11 cellular contexts compared by ENCODE assay signal in genomic region chr17:27499451-27500265, GRCh38.
"Had no signal": no experiment of that assay in that cellular context is flagged by ENCODE, and none has a peak within 500 bp of the region (broad histone marks: within the 10 kb centered on the region; RNA-seq: fewer than 3 reads in every experiment).

No MANE protein-coding gene starts in this region.

- H3K27ac ChIP-seq: brain microvascular endothelial cell had no signal

- H3K4me3 Mint-ChIP-seq: natural killer cell treated with Interleukin-12 subunit alpha and Interleukin-12 subunit beta and Interleukin-15 and Interleukin-18, amount 100 ng/mL, for 72 hours; T-helper 1 cell treated with Interleukin-12 subunit alpha and Interleukin-12 subunit beta and Interleukin-4 antibody, amounts not matched to agents 30 μg/mL and 1 μg/mL, for 36 hours had no signal

- DNase-seq: activated CD4-positive, alpha-beta T cell treated with anti-CD3 and anti-CD28 coated beads, Interleukin-2, amount 50 U/mL, for 1 hour; activated CD4-positive, CD25-positive, alpha-beta regulatory T cell; activated T-cell treated with anti-CD3 and anti-CD28 coated beads, Interleukin-2, amount 50 U/mL, for 1 hour; amniotic stem cell; brain microvascular endothelial cell; effector CD8-positive, alpha-beta T cell; left cardiac atrium; SHP77 had no signal

- H3K9me3 Mint-ChIP-seq: natural killer cell treated with Interleukin-12 subunit alpha and Interleukin-12 subunit beta and Interleukin-15 and Interleukin-18, amount 100 ng/mL, for 72 hours had no signal

- ATAC-seq: activated naive CD4-positive, alpha-beta T cell treated with anti-CD3 and anti-CD28 coated beads, Interleukin-2, amount 50 U/mL, for 72 hours; left cardiac atrium; natural killer cell treated with Interleukin-12 subunit alpha and Interleukin-12 subunit beta and Interleukin-15 and Interleukin-18, amount 100 ng/mL, for 72 hours had no signal

- H3K27me3 Mint-ChIP-seq: natural killer cell treated with Interleukin-12 subunit alpha and Interleukin-12 subunit beta and Interleukin-15 and Interleukin-18, amount 100 ng/mL, for 72 hours had no signal

- H3K27me3 ChIP-seq: brain microvascular endothelial cell had no signal

- H3K27ac Mint-ChIP-seq: T-helper 1 cell treated with Interleukin-12 subunit alpha and Interleukin-12 subunit beta and Interleukin-4 antibody, amounts not matched to agents 30 μg/mL and 1 μg/mL, for 36 hours had no signal
